Comparison of ENCODE assay signal across 14 cellular contexts in the genomic region with DNA sequence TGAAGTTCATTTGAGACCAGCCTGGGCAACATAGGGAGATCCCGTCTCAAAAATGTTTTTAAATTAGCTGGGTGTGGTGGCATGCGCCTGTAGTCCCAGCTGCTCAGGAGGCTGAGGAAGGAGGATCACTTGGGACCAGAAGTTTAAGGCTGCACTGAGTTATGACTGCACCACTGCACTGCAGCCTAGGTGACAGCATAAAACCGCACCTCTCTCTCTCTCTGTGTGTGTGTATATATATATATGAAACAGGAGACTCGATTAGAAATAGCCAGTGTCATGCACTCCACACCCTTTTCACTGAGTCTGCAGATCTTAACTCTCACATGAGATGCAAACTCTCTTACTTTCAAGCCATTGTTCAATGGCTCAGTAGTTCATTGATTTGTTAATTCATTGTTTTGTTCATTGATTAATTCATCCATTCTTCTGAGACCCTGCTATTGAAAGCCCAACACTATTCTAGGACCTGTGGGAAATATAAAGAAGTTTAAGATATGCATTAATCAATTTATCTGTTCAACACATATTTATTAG. TPM values are rescaled to one million over a fixed set of nuclear protein-coding genes. Genes with fewer than 3 reads are reported as not detected.
DNase-seq lines count a peak whose midpoint lies in the region; ATAC-seq and TF ChIP-seq lines count a peak whose summit lies in the region.
"Had no signal": no experiment of that assay in that cellular context is flagged by ENCODE, and none has a peak within 500 bp of the region (broad histone marks: within the 10 kb centered on the region; RNA-seq: fewer than 3 reads in every experiment).

No MANE protein-coding gene starts in this region.

- H3K9me3 Mint-ChIP-seq in CD4-positive, alpha-beta T cell = no peaks in the 10 kb centered on the region
- H3K9me3 Mint-ChIP-seq: natural killer cell treated with Interleukin-12 subunit alpha and Interleukin-12 subunit beta and Interleukin-15 and Interleukin-18, amount 100 ng/mL, for 72 hours had no signal

- no peak for ATAC-seq in CD4-positive, alpha-beta T cell (ENCODE audit: poor library complexity)
- ATAC-seq in GM19324 (IDR thresholded peaks at IDR 0.05; ENCODE audit: low FRiP score, unreplicated experiment) (peak; percentile 31), HG02763 (IDR thresholded peaks at IDR 0.05; ENCODE audit: unreplicated experiment) (peak; percentile 41), HG03469 (IDR thresholded peaks at IDR 0.05; ENCODE audit: unreplicated experiment) (peak; percentile 23), GM18870 (IDR thresholded peaks at IDR 0.05; ENCODE audit: unreplicated experiment) (no peak), gastroesophageal sphincter (no peak)
- ATAC-seq: natural killer cell treated with Interleukin-12 subunit alpha and Interleukin-12 subunit beta and Interleukin-15 and Interleukin-18, amount 100 ng/mL, for 72 hours had no signal

- no peaks in the 10 kb centered on the region for H3K9me3 ChIP-seq in CD4-positive, alpha-beta T cell (ENCODE audit: control insufficient read depth, low read length)
- no peaks in the 10 kb centered on the region for H3K9me3 ChIP-seq in gastroesophageal sphincter
- H3K9me3 ChIP-seq: ascending aorta had no signal

- H3K4me3 ChIP-seq in gastroesophageal sphincter = no peak overlapping the region
- H3K4me3 ChIP-seq: ascending aorta had no signal

- no peak overlapping the region for H3K4me3 Mint-ChIP-seq in CD4-positive, alpha-beta T cell
- H3K4me3 Mint-ChIP-seq: natural killer cell treated with Interleukin-12 subunit alpha and Interleukin-12 subunit beta and Interleukin-15 and Interleukin-18, amount 100 ng/mL, for 72 hours had no signal

- H3K36me3 Mint-ChIP-seq in CD4-positive, alpha-beta T cell (ENCODE audit: low read depth) = peaks cover 44% of the 10 kb centered on the region

- peaks cover 0 to 13% (median 0%) of the 10 kb centered on the region in 3 donors for H3K4me1 ChIP-seq in gastroesophageal sphincter
- H3K4me1 ChIP-seq: ascending aorta had no signal

- CTCF ChIA-PET in CD4-positive, alpha-beta T cell (lab: Charles Lee) = no interaction called here

- WGBS in gastroesophageal sphincter (ENCODE audit: low coverage in 1 of 2), 2 donors = 79 to 92% methylated on average over 2 to 4 of the region's 4 CpGs

- POLR2A ChIA-PET in CD4-positive, alpha-beta T cell (lab: Charles Lee) = no interaction called here

- TF ChIP-seq EP300 in gastroesophageal sphincter (IDR thresholded peaks at IDR 0.05) = no peak

- no peaks in the 10 kb centered on the region for H3K27me3 ChIP-seq in CD4-positive, alpha-beta T cell (ENCODE audit: control insufficient read depth, insufficient read depth, low read length)
- H3K27me3 ChIP-seq in gastroesophageal sphincter = no peaks in the 10 kb centered on the region
- H3K27me3 ChIP-seq: ascending aorta had no signal

- H3K27ac ChIP-seq in CD4-positive, alpha-beta T cell (ENCODE audit: low read depth, low read length) = no peak overlapping the region
- no peak overlapping the region for H3K27ac ChIP-seq in gastroesophageal sphincter
- H3K27ac ChIP-seq: ascending aorta had no signal

- DNase-seq in CD4-positive, alpha-beta T cell = no peak
- no peak for DNase-seq in stimulated activated CD4-positive, alpha-beta T cell treated with anti-CD3 and anti-CD28 coated beads, Interleukin-4, amount 100 ng/mL, for 1 hour
- no peak for DNase-seq in dedifferentiated amniotic fluid mesenchymal stem cell (ENCODE audit: extremely low spot score)
- DNase-seq: activated CD4-positive, alpha-beta T cell treated with anti-CD3 and anti-CD28 coated beads, Interleukin-2, amount 50 U/mL, for 1 hour; AML-193; NCI-H2081; SHP77 had no signal

- intact Hi-C loops in CD4-positive, alpha-beta T cell (cut with DNase I, micrococcal nuclease) = no loop called here

- H3K4me1 Mint-ChIP-seq in CD4-positive, alpha-beta T cell (ENCODE audit: low read depth) = peaks cover 12% of the 10 kb centered on the region

- no peaks in the 10 kb centered on the region for H3K27me3 Mint-ChIP-seq in CD4-positive, alpha-beta T cell
- H3K27me3 Mint-ChIP-seq: natural killer cell treated with Interleukin-12 subunit alpha and Interleukin-12 subunit beta and Interleukin-15 and Interleukin-18, amount 100 ng/mL, for 72 hours had no signal

- peaks cover 0 to 32% of the 10 kb centered on the region in 2 donors for H3K36me3 ChIP-seq in gastroesophageal sphincter

- no peak for TF ChIP-seq CTCF in CD4-positive, alpha-beta T cell (IDR thresholded peaks at IDR 0.05)
- TF ChIP-seq CTCF in gastroesophageal sphincter (IDR thresholded peaks at IDR 0.05) = no peak

- TF ChIP-seq POLR2A in gastroesophageal sphincter (IDR thresholded peaks at IDR 0.05) = no peak

- H3K27ac Mint-ChIP-seq in CD4-positive, alpha-beta T cell = peak overlapping the region; percentile 68
- H3K27ac Mint-ChIP-seq: natural killer cell treated with Interleukin-12 subunit alpha and Interleukin-12 subunit beta and Interleukin-15 and Interleukin-18, amount 100 ng/mL, for 72 hours had no signal

RNA-seq across cellular contexts. Expression of gene MRPS10, which starts 52.4 kb away (rescaled TPM):
- total RNA-seq in CD4-positive, alpha-beta T cell = 10 to 100 TPM; 17.1 to 18.4 TPM
- 10 to 100 TPM; 29.2 to 45.1 (median 34.8) TPM for total RNA-seq in gastroesophageal sphincter

Comparison
In these comparisons a context has a peak if more than half of its experiments do, and no peak if none do; other contexts are left out.
1. ATAC-seq: peak in GM19324 (single experiment), HG02763 (single experiment) and HG03469 (single experiment); none in CD4-positive, alpha-beta T cell (single experiment), GM18870 (single experiment) and gastroesophageal sphincter (single experiment).